Comparison of ENCODE assay signal across 4 cellular contexts in genomic region chr6:154926366-154926765, GRCh38.
"Had no signal": no experiment of that assay in that cellular context is flagged by ENCODE, and none has a peak within 500 bp of the region (broad histone marks: within the 10 kb centered on the region; RNA-seq: fewer than 3 reads in every experiment).

No MANE protein-coding gene starts in this region.

- H3K9me3 Mint-ChIP-seq: GM23338, H9 had no signal

- H3K4me3 ChIP-seq: GM23338 had no signal

- H3K27ac Mint-ChIP-seq: GM23338 had no signal

- H3K4me2 ChIP-seq: GM23338 had no signal

- DNase-seq: H9, HCEC 1CT, IMR-90 had no signal

- H3K4me3 Mint-ChIP-seq: GM23338, H9 had no signal

- H2AFZ ChIP-seq: GM23338 had no signal
